In the genomic region with DNA sequence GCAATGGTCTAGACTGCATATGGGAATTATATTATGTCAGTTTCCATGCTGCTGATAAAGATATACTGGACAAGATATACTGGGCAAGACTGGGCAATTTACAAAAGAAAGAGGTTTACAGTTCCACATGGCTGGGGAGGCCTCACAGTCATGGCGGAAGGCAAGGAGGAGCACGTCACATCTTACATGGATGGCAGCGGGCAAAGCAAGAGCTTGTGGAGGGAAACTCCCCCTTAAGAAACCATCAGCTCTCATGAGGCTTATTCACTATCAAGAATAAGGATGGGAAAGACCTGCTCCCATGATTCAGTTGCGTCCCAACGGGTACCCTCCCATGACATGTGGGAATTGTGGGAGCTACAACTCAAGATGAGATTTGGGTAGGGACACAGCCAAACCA, we compare ENCODE assay signal across 2 cellular contexts.
TF ChIP-seq lines count a peak whose summit lies in the region.

No MANE protein-coding gene starts in this region.

TF ChIP-seq in HepG2, 621 proteins besides CTCF, POLR2A, EP300 and RAD21:
- TF ChIP-seq ZNF431 (CRISPR knock-in tag; IDR thresholded peaks at IDR 0.05; ENCODE audit: borderline replicate concordance, low read depth), result peak; percentile 83
- TF ChIP-seq, protein P1, sequence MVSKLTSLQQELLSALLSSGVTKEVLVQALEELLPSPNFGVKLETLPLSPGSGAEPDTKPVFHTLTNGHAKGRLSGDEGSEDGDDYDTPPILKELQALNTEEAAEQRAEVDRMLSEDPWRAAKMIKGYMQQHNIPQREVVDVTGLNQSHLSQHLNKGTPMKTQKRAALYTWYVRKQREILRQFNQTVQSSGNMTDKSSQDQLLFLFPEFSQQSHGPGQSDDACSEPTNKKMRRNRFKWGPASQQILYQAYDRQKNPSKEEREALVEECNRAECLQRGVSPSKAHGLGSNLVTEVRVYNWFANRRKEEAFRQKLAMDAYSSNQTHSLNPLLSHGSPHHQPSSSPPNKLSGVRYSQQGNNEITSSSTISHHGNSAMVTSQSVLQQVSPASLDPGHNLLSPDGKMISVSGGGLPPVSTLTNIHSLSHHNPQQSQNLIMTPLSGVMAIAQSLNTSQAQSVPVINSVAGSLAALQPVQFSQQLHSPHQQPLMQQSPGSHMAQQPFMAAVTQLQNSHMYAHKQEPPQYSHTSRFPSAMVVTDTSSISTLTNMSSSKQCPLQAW (CRISPR knock-in tag; IDR thresholded peaks at IDR 0.05), result no peak

TF ChIP-seq in endothelial cell of umbilical vein, 7 proteins besides CTCF, POLR2A, EP300 and RAD21:
- TF ChIP-seq JUN (IDR thresholded peaks at IDR 0.05; ENCODE audit: borderline replicate concordance, insufficient read depth, insufficient read length, low read depth) (no peak), FOS (IDR thresholded peaks at IDR 0.05; ENCODE audit: borderline replicate concordance, insufficient read depth, low read length) (no peak), GATA2 (IDR thresholded peaks at IDR 0.05; ENCODE audit: insufficient read depth, insufficient read length, low read depth, low read length) (no peak), MYC (IDR thresholded peaks at IDR 0.05; ENCODE audit: low read depth, low read length) (no peak), EZH2 (IDR thresholded peaks at IDR 0.05; ENCODE audit: borderline replicate concordance, low read depth, low read length, severe bottlenecking) (no peak), POLR2AphosphoS5 (IDR thresholded peaks at IDR 0.05; ENCODE audit: insufficient read depth, low read depth, low read length) (no peak)
- TF ChIP-seq, protein P2, sequence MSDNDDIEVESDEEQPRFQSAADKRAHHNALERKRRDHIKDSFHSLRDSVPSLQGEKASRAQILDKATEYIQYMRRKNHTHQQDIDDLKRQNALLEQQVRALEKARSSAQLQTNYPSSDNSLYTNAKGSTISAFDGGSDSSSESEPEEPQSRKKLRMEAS (IDR thresholded peaks at IDR 0.05; ENCODE audit: insufficient read depth, insufficient read length), result no peak
